17 cellular contexts compared by ENCODE assay signal in the genomic region with DNA sequence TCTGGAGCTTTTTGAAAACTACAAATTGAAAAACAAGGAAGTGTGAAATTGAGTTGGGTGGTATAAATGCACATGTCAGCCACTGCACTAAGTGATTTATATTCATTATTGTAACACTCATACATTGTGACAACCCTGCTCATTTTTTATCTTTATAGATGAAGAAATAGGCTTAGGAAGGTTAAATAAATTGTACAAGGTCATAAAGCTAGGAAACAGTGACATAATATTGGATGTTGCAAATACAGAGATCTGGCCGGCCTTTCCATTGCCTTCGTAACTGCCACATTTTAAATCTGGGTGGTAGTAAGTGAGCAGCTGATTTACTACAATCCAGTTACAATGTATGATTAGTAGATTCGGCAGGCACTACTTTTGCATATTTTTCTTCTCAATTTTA.
DNase-seq lines count a peak whose midpoint lies in the region; ATAC-seq, FAIRE-seq and TF ChIP-seq lines count a peak whose summit lies in the region.
"Had no signal": no experiment of that assay in that cellular context is flagged by ENCODE, and none has a peak within 500 bp of the region (broad histone marks: within the 10 kb centered on the region; RNA-seq: fewer than 3 reads in every experiment).

No MANE protein-coding gene starts in this region.

- H3K9ac ChIP-seq in endodermal cell (ENCODE audit: extremely low read depth, low read length, poor library complexity, severe bottlenecking) = no peak overlapping the region

- H3K27ac ChIP-seq in pancreas = no peak overlapping the region
- H3K27ac ChIP-seq in endodermal cell (ENCODE audit: low read depth, low read length) = no peak overlapping the region

- DNase-seq in MV-4-11 (lab: John Stamatoyannopoulos, UW) (peak; percentile 69), amniotic epithelial cell (ENCODE audit: low read depth) (peak; percentile 12), left lobe of liver (ENCODE audit: low spot score) (no peak), pancreas (no peak), endodermal cell (no peak), H54 (ENCODE audit: insufficient read length, low spot score) (no peak)
- DNase-seq: ACHN, AML-193, Caco-2, Karpas-422, MM.1S, NCI-H1930, NCI-H748 treated with DMSO at 0.1 percent for 48 hours, T-helper 1 cell had no signal

- TF ChIP-seq CTCF in pancreas (IDR thresholded peaks at IDR 0.05) (no peak), endodermal cell (conservative IDR thresholded peaks at IDR 0.05) (no peak)

- 32 to 35% methylated on average over 3 of the region's 3 CpGs for WGBS in pancreas, 2 donors
- WGBS in endodermal cell (ENCODE audit: insufficient coverage in 1 of 2, insufficient read length in 1 of 2), 2 experiments = 87 to 90% methylated on average over 2 to 3 of the region's 3 CpGs

- peaks cover 0 to 25% (median 4%) of the 10 kb centered on the region in 3 donors for H3K4me1 ChIP-seq in pancreas
- no peaks in the 10 kb centered on the region for H3K4me1 ChIP-seq in endodermal cell (ENCODE audit: control insufficient read depth, insufficient read depth, low read length)

- H3K27me3 ChIP-seq in pancreas (no peaks in the 10 kb centered on the region), endodermal cell (ENCODE audit: control insufficient read depth, insufficient read depth, low read length, poor library complexity, severe bottlenecking) (no peaks in the 10 kb centered on the region)

- no peak overlapping the region for H3K4me3 Mint-ChIP-seq in endodermal cell

- H3K4me3 ChIP-seq in pancreas (no peak overlapping the region), endodermal cell (ENCODE audit: low read length) (no peak overlapping the region)

- H3K4me1 Mint-ChIP-seq in endodermal cell = peaks cover 1% of the 10 kb centered on the region

- no peaks in the 10 kb centered on the region for H3K27me3 Mint-ChIP-seq in endodermal cell (ENCODE audit: insufficient read depth)

- intact Hi-C loops in pancreas (cut with DNase I) = no loop called here

- H3K36me3 ChIP-seq in pancreas = no peaks in the 10 kb centered on the region
- no peaks in the 10 kb centered on the region for H3K36me3 ChIP-seq in endodermal cell (ENCODE audit: control insufficient read depth, insufficient read depth, low read length)

- no peaks in the 10 kb centered on the region for H3K36me3 Mint-ChIP-seq in endodermal cell (ENCODE audit: low read depth)

- FAIRE-seq in pancreas (lab: Jason Lieb, UNC) = no peak
- no peak for FAIRE-seq in H54 (lab: Jason Lieb, UNC)

- no peak for TF ChIP-seq POLR2A in H54 (IDR thresholded peaks at IDR 0.05; ENCODE audit: low read depth, low read length)

- H3K9me3 ChIP-seq in pancreas (no peaks in the 10 kb centered on the region), endodermal cell (ENCODE audit: control insufficient read depth, low read length) (no peaks in the 10 kb centered on the region)
- H3K9me3 ChIP-seq: Caco-2 had no signal

- H3K27ac Mint-ChIP-seq in endodermal cell = no peak overlapping the region

- peak; percentile 74 for ATAC-seq in left lobe of liver
- peak; percentile 52 to 70 (median 56) for ATAC-seq in pancreas
- no peak for ATAC-seq in HG03378 (IDR thresholded peaks at IDR 0.05; ENCODE audit: unreplicated experiment)
- ATAC-seq in HG02610 (IDR thresholded peaks at IDR 0.05; ENCODE audit: unreplicated experiment) = no peak
- ATAC-seq: Panc1 had no signal

- H3K9me3 Mint-ChIP-seq in endodermal cell = peaks cover 1% of the 10 kb centered on the region

Comparison
In these comparisons a context has a peak if more than half of its experiments do, and no peak if none do; other contexts are left out.
1. DNase-seq: peak in MV-4-11 (single experiment) and amniotic epithelial cell (single experiment); none in left lobe of liver (single experiment), pancreas (0 of 6), endodermal cell (single experiment) and H54 (single experiment).
2. ATAC-seq: peak in left lobe of liver (single experiment) and pancreas (4 of 4); none in HG03378 (single experiment) and HG02610 (single experiment).